11 cellular contexts compared by ENCODE assay signal in the genomic region with DNA sequence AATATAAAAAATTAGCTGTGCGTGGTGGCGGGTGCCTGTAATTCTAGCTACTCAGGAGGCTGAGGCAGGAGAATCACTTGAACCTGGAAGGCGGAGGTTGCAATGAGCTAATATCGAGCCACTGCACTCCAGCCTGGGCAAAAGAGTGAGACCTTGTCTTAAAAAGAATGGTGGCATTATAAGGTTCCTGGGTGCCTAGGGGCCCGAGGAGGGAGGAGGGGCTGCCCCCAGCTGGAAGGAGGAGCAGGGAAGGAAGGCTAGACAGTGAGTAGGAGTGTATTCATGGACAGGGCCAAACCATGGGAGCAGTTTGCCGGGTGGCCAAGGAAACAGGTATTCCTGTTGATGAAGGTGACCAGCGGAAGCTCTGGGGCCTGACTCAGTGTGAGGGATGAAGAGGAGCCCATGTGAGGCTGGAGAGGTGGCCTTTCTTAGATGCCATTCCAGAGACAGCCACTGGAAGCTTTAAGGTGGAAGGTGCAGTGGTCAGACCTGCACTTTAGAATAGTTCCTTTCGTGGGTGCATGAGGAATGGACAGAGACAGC. TPM values are rescaled to one million over a fixed set of nuclear protein-coding genes. Genes with fewer than 3 reads are reported as not detected.
A peak's percentile ranks its signal among the peaks of the same experiment; 100 is the strongest.
DNase-seq lines count a peak whose midpoint lies in the region; ATAC-seq, FAIRE-seq and TF ChIP-seq lines count a peak whose summit lies in the region.
"Had no signal": no experiment of that assay in that cellular context is flagged by ENCODE, and none has a peak within 500 bp of the region (broad histone marks: within the 10 kb centered on the region; RNA-seq: fewer than 3 reads in every experiment).

No MANE protein-coding gene starts in this region.

- H2BK15ac ChIP-seq in H1 (ENCODE audit: low read length), result peak overlapping the region; percentile 40; the same call in 1 of the 2 replicates

- H2BK20ac ChIP-seq in H1 (ENCODE audit: low read length), result no peak overlapping the region

- CTCF ChIA-PET in H1 (lab: Charles Lee; ENCODE audit: partially characterized antibody), result interaction anchor here (0.6 to 3.6 kb wide), 11 partner anchors 9 to 182 kb away, joined by 3 to 14 read pairs (median 5); no protein-coding TSS in a partner anchor

- H3K9ac ChIP-seq in H1 (replicated peaks in 1 of 4; ENCODE audit: extremely low read depth in 1 of 4, low read depth in 3 of 4, low read length in 3 of 4) (no peak overlapping the region), neural progenitor cell (no peak overlapping the region)

- H3K27me3 ChIP-seq in heart right ventricle (no peaks in the 10 kb centered on the region), H1 (replicated peaks in 1 of 4; ENCODE audit: control insufficient read depth in 3 of 4, extremely low read depth in 1 of 4, insufficient read depth in 3 of 4, low read length in 3 of 4) (no peaks in the 10 kb centered on the region), neural progenitor cell (no peaks in the 10 kb centered on the region), uterus (no peaks in the 10 kb centered on the region)

- no peak overlapping the region for H3K56ac ChIP-seq in H1 (replicated peaks; ENCODE audit: insufficient read length, low read depth, low read length)

- H3K36me3 ChIP-seq in heart right ventricle, result peaks cover 0 to 68% (median 2%) of the 10 kb centered on the region in 9 donors
- H3K36me3 ChIP-seq in H1 (ENCODE audit: control insufficient read depth in 2 of 4, insufficient read depth in 4 of 4, low read length in 3 of 4), result peaks cover 0 to 8% (median 2%) of the 10 kb centered on the region in 4 experiments; a peak in 3 of 8 replicates
- H3K36me3 ChIP-seq in neural progenitor cell, result no peaks in the 10 kb centered on the region
- H3K36me3 ChIP-seq in uterus, result no peaks in the 10 kb centered on the region

- H3K18ac ChIP-seq in H1 (ENCODE audit: extremely low read depth, low read length), result no peak overlapping the region

- 0 out of 4 replicates have a peak, but pooled peaks cover 0 to 3% of the 10 kb centered on the region in 2 experiments for H3K79me2 ChIP-seq in H1 (ENCODE audit: control insufficient read depth in 1 of 2, insufficient read depth in 2 of 2, low read length in 2 of 2)
- H3K79me2 ChIP-seq in neural progenitor cell (ENCODE audit: low read depth), result peaks cover 30% of the 10 kb centered on the region

- DNase-seq in heart right ventricle (no peak), Right ventricle myocardium inferior (ENCODE audit: missing footprints) (no peak), H1 (ENCODE audit: low read depth in 1 of 2, low spot score in 2 of 2) (no peak), neural progenitor cell (ENCODE audit: low spot score) (no peak), uterus (no peak), HuH-7 (ENCODE audit: low spot score) (no peak)
- DNase-seq in stimulated activated CD4-positive, alpha-beta T cell treated with anti-CD3 and anti-CD28 coated beads, Interleukin-1b, Interleukin-23, amount 100 ng/mL, for 48 hours, result no peak
- DNase-seq: NCI-H146; stimulated activated CD4-positive, alpha-beta T cell treated with anti-CD3 and anti-CD28 coated beads, Interleukin-4, amount 100 ng/mL, for 24 hours had no signal

- H3K14ac ChIP-seq in H1 (ENCODE audit: insufficient read length), result no peak overlapping the region

- H3K79me1 ChIP-seq in H1 (ENCODE audit: low read depth, low read length), result peaks cover 9% of the 10 kb centered on the region; the same call in 1 of the 2 replicates

- FAIRE-seq in H1 (lab: Jason Lieb, UNC), result no peak

- H3K27me3 Mint-ChIP-seq in neural progenitor cell (ENCODE audit: insufficient read depth, low read depth), result peaks cover 12% of the 10 kb centered on the region

- 92 to 94% methylated on average over 8 of the region's 8 CpGs for WGBS in heart right ventricle, 2 donors
- 93% methylated on average over 8 of the region's 8 CpGs; no CpG with 5 or more reads in 1 of the 2 experiments for WGBS in H1 (ENCODE audit: extremely low coverage in 1 of 2, insufficient coverage in 1 of 2, insufficient read length in 1 of 2, insufficient replicate concordance in 2 of 2, low coverage in 1 of 2, low lambda C conversion rate in 2 of 2, missing lambda C conversion rate in 1 of 2), 2 experiments

- H3K36me3 Mint-ChIP-seq in neural progenitor cell, result peaks cover 30% of the 10 kb centered on the region

- peaks cover 0 to 52% (median 28%) of the 10 kb centered on the region in 9 donors for H3K4me1 ChIP-seq in heart right ventricle
- H3K4me1 ChIP-seq in H1 (replicated peaks in 1 of 4; ENCODE audit: control insufficient read depth in 3 of 4, insufficient read depth in 4 of 4, low read length in 3 of 4), result peaks cover 0 to 6% (median 2%) of the 10 kb centered on the region in 4 experiments; a peak in 3 of 7 replicates
- H3K4me1 ChIP-seq in neural progenitor cell, result peaks cover 38% of the 10 kb centered on the region
- H3K4me1 ChIP-seq in uterus, result peaks cover 18 to 19% of the 10 kb centered on the region in 2 donors

- peak overlapping the region; percentile 29 for H3K27ac Mint-ChIP-seq in neural progenitor cell

- H3K4me2 ChIP-seq in H1 (ENCODE audit: insufficient read depth in 1 of 2, low read depth in 2 of 2, low read length in 2 of 2) (no peak overlapping the region), neural progenitor cell (no peak overlapping the region)

- no peak for TF ChIP-seq EP300 in H1 (IDR thresholded peaks at IDR 0.05; ENCODE audit: borderline replicate concordance in 1 of 2, low read depth in 2 of 2, low read length in 2 of 2)

- peaks cover 52% of the 10 kb centered on the region for H3K4me1 Mint-ChIP-seq in neural progenitor cell

- H4K20me1 ChIP-seq in H1 (replicated peaks in 1 of 2; ENCODE audit: control insufficient read depth in 1 of 2, insufficient read depth in 2 of 2, low read length in 2 of 2) (no peaks in the 10 kb centered on the region), neural progenitor cell (ENCODE audit: low read depth) (peaks cover 12% of the 10 kb centered on the region)

- no peaks in the 10 kb centered on the region for H3K23me2 ChIP-seq in H1 (ENCODE audit: low read depth, low read length)

- H2BK12ac ChIP-seq in H1 (ENCODE audit: low read depth, low read length), result no peak overlapping the region

- POLR2A ChIA-PET in H1 (lab: Charles Lee; ENCODE audit: partially characterized antibody), result interaction anchor here (0.9 to 2.2 kb wide), 5 partner anchors 12 to 83 kb away, joined by 3 to 7 read pairs (median 3); no protein-coding TSS in a partner anchor

- ATAC-seq in heart right ventricle (no peak), Right ventricle myocardium inferior (no peak), GM19452 (IDR thresholded peaks at IDR 0.05; ENCODE audit: unreplicated experiment) (no peak)

- H2BK120ac ChIP-seq in H1 (replicated peaks; ENCODE audit: low read depth, low read length), result no peak overlapping the region

- H3K4me3 ChIP-seq in heart right ventricle (no peak overlapping the region), H1 (ENCODE audit: extremely low read depth in 1 of 4, insufficient read depth in 2 of 4, low read depth in 3 of 4, low read length in 4 of 4) (no peak overlapping the region), neural progenitor cell (no peak overlapping the region), uterus (no peak overlapping the region)

- no peak overlapping the region for H3K4me3 Mint-ChIP-seq in neural progenitor cell

- no peak overlapping the region for H2AK5ac ChIP-seq in H1 (ENCODE audit: low read depth, low read length)

- H4K5ac ChIP-seq in H1 (ENCODE audit: insufficient read length, low read depth, low read length), result no peak overlapping the region

- TF ChIP-seq POLR2A in H1 (IDR thresholded peaks at IDR 0.05; ENCODE audit: control extremely low read depth in 1 of 2, low read depth in 2 of 2, low read length in 2 of 2) (no peak), uterus (IDR thresholded peaks at IDR 0.05) (no peak)

- peaks cover 10% of the 10 kb centered on the region for H3F3A ChIP-seq in neural progenitor cell (ENCODE audit: low read depth)

- intact Hi-C loops in heart right ventricle (cut with DNase I) (no loop called here), Right ventricle myocardium inferior (cut with DNase I) (no loop called here), uterus (cut with DNase I; ENCODE audit: low total_unique reads) (no loop called here)

- H3K9me3 ChIP-seq in heart right ventricle (no peaks in the 10 kb centered on the region), H1 (ENCODE audit: insufficient read depth in 2 of 2, low read depth in 1 of 2, low read length in 1 of 2) (no peaks in the 10 kb centered on the region), neural progenitor cell (ENCODE audit: low read depth) (no peaks in the 10 kb centered on the region), uterus (no peaks in the 10 kb centered on the region)

- H4K8ac ChIP-seq in H1 (ENCODE audit: extremely low read depth, insufficient read depth, low read length), result no peak overlapping the region

- H3K27ac ChIP-seq in heart right ventricle (peak overlapping the region in 6 of 10 donors; percentile 73 to 90 (median 86)), H1 (ENCODE audit: low read depth, low read length) (no peak overlapping the region), neural progenitor cell (no peak overlapping the region), uterus (peak overlapping the region; percentile 90 to 97)
- H3K27ac ChIP-seq: C4-2B had no signal

- no peaks in the 10 kb centered on the region for H3K9me3 Mint-ChIP-seq in neural progenitor cell

- H2AFZ ChIP-seq in H1 (ENCODE audit: low read length), result no peak overlapping the region
- no peak overlapping the region for H2AFZ ChIP-seq in neural progenitor cell (replicated peaks)

- H3K4ac ChIP-seq in H1 (replicated peaks; ENCODE audit: insufficient read length, low read depth, low read length), result no peak overlapping the region

- H2BK5ac ChIP-seq in H1 (ENCODE audit: low read depth, low read length), result no peak overlapping the region; the same call in 1 of the 2 replicates

- no peak for TF ChIP-seq RAD21 in H1 (IDR thresholded peaks at IDR 0.05 in 1 of 2, conservative IDR thresholded peaks at IDR 0.05 in 1 of 2; ENCODE audit: low read depth in 2 of 2, low read length in 2 of 2)

- H3K23ac ChIP-seq in H1 (ENCODE audit: insufficient read length), result no peak overlapping the region

- H4K91ac ChIP-seq in H1 (replicated peaks; ENCODE audit: insufficient read length, low read length), result peak overlapping the region; percentile 7

- no peak for TF ChIP-seq CTCF in heart right ventricle (IDR thresholded peaks at IDR 0.05)
- TF ChIP-seq CTCF in H1 (IDR thresholded peaks at IDR 0.05; ENCODE audit: control extremely low read depth in 1 of 3, insufficient read depth in 1 of 3, low read depth in 1 of 3, low read length in 3 of 3), result no peak
- no peak for TF ChIP-seq CTCF in neural progenitor cell (IDR thresholded peaks at IDR 0.05)
- no peak for TF ChIP-seq CTCF in uterus (IDR thresholded peaks at IDR 0.05)

RNA-seq across cellular contexts. Expression of a gene that starts 24.2 kb away (rescaled TPM):
- 10 to 100 TPM; 17.8 to 24.9 (median 20.4) TPM for total RNA-seq in heart right ventricle
- 10 to 100 TPM; 18.4 to 52.3 TPM for polyA plus RNA-seq in heart right ventricle
- total RNA-seq in Right ventricle myocardium inferior, result 20.7 TPM
- 42.8 and 44.4 TPM in 2 replicates for total RNA-seq in H1 (2021; fragmentation: NEBNext Ultra II Directional; extraction: Animal tissue kit (Norgen Biotek cat#: 25700))
- 120 and 140 TPM in 2 replicates for polyA plus RNA-seq in H1 (2011; rRNA removed)
- polyA plus RNA-seq in H1 (2011; cell fraction: cytosol; rRNA removed), result 98.6 TPM
- polyA plus RNA-seq in H1 (2011; cell fraction: nucleus; rRNA removed), result 64.4 TPM
- polyA plus RNA-seq in H1 (2012, experiment 1 of 2), result 60.6 to 68.4 TPM (median 64.0 TPM) in 4 replicates
- 70.1 TPM for polyA plus RNA-seq in H1 (2012, experiment 2 of 2)
- polyA plus RNA-seq in H1 (2013, experiment 1 of 2), result 48.6 TPM
- 56.1 TPM for polyA plus RNA-seq in H1 (2013, experiment 2 of 2)
- 46.6 and 52.2 TPM in 2 replicates for polyA minus RNA-seq in H1 (2011; rRNA and poly(A)+ RNA removed)
- polyA minus RNA-seq in H1 (2011; cell fraction: cytosol; rRNA and poly(A)+ RNA removed), result 22.8 TPM
- polyA minus RNA-seq in H1 (2011; cell fraction: nucleus; rRNA and poly(A)+ RNA removed), result 16.5 TPM
- total RNA-seq in neural progenitor cell (ENCODE audit: low replicate concordance), result 32.7 and 44.8 TPM in 2 replicates
- 10 to 100 TPM; 33.8 to 78.3 (median 43.5) TPM for total RNA-seq in uterus

RNA-seq across cellular contexts. Expression of a gene that starts 32.3 kb away (rescaled TPM):
- total RNA-seq in heart right ventricle, result 10 to 100 TPM in 1 of 10 donors, 1 to 10 TPM in 9; 1.9 to 10.8 (median 3.6) TPM
- 1 to 10 TPM; 4.7 to 5.2 TPM for polyA plus RNA-seq in heart right ventricle
- 6.0 TPM for total RNA-seq in Right ventricle myocardium inferior
- total RNA-seq in H1 (2021; fragmentation: NEBNext Ultra II Directional; extraction: Animal tissue kit (Norgen Biotek cat#: 25700)), result 28.8 and 29.8 TPM in 2 replicates
- 27.6 and 35.4 TPM in 2 replicates for polyA plus RNA-seq in H1 (2011; rRNA removed)
- polyA plus RNA-seq in H1 (2011; cell fraction: cytosol; rRNA removed), result 25.1 TPM
- 100 TPM for polyA plus RNA-seq in H1 (2011; cell fraction: nucleus; rRNA removed)
- polyA plus RNA-seq in H1 (2012, experiment 1 of 2), result 19.4 to 31.2 TPM (median 26.5 TPM) in 4 replicates
- polyA plus RNA-seq in H1 (2012, experiment 2 of 2), result 20.4 TPM
- polyA plus RNA-seq in H1 (2013, experiment 1 of 2), result 17.9 TPM
- polyA plus RNA-seq in H1 (2013, experiment 2 of 2), result 15.1 TPM
- polyA minus RNA-seq in H1 (2011; rRNA and poly(A)+ RNA removed), result 28.2 and 38.4 TPM in 2 replicates
- 28.6 TPM for polyA minus RNA-seq in H1 (2011; cell fraction: cytosol; rRNA and poly(A)+ RNA removed)
- 41.9 TPM for polyA minus RNA-seq in H1 (2011; cell fraction: nucleus; rRNA and poly(A)+ RNA removed)
- total RNA-seq in neural progenitor cell (ENCODE audit: low replicate concordance), result 15.4 and 47.4 TPM in 2 replicates
- total RNA-seq in uterus, result 100 to 1,000 TPM in 1 of 4 donors, 10 to 100 TPM in 3; 25.0 to 110 (median 34.1) TPM

RNA-seq across cellular contexts. Expression of a gene that starts 52.0 kb away (rescaled TPM):
- 1 to 10 TPM in 1 of 10 donors, under 1 TPM in 1, not detected in 8; 0.85 to 2.5 TPM for total RNA-seq in heart right ventricle
- polyA plus RNA-seq in heart right ventricle, result 1 to 10 TPM in 1 of 2 donors, not detected in 1; 1.8 TPM
- not detected for total RNA-seq in Right ventricle myocardium inferior
- not detected in 2 replicates for total RNA-seq in H1 (2021; fragmentation: NEBNext Ultra II Directional; extraction: Animal tissue kit (Norgen Biotek cat#: 25700))
- polyA plus RNA-seq in H1 (2011; rRNA removed), result not detected in 2 replicates
- polyA plus RNA-seq in H1 (2011; cell fraction: cytosol; rRNA removed), result not detected
- not detected for polyA plus RNA-seq in H1 (2011; cell fraction: nucleus; rRNA removed)
- polyA plus RNA-seq in H1 (2012, experiment 1 of 2), result not detected in 4 replicates
- not detected for polyA plus RNA-seq in H1 (2012, experiment 2 of 2)
- polyA plus RNA-seq in H1 (2013, experiment 1 of 2), result not detected
- not detected for polyA plus RNA-seq in H1 (2013, experiment 2 of 2)
- polyA minus RNA-seq in H1 (2011; rRNA and poly(A)+ RNA removed), result not detected in 2 replicates
- not detected for polyA minus RNA-seq in H1 (2011; cell fraction: cytosol; rRNA and poly(A)+ RNA removed)
- polyA minus RNA-seq in H1 (2011; cell fraction: nucleus; rRNA and poly(A)+ RNA removed), result not detected
- 3.2 TPM in 1 of 2 replicates, not detected in the other for total RNA-seq in neural progenitor cell (ENCODE audit: low replicate concordance)
- not detected for total RNA-seq in uterus

Comparison
In these comparisons a context has a peak if more than half of its experiments do, and no peak if none do; other contexts are left out.
1. H3K27ac ChIP-seq: peak in heart right ventricle (6 of 10) and uterus (2 of 2); none in H1 (single experiment) and neural progenitor cell (single experiment).